13 cellular contexts compared by ENCODE assay signal in genomic region chr10:109587366-109587765, GRCh38.
"Had no signal": no experiment of that assay in that cellular context is flagged by ENCODE, and none has a peak within 500 bp of the region (broad histone marks: within the 10 kb centered on the region; RNA-seq: fewer than 3 reads in every experiment).

No MANE protein-coding gene starts in this region.

- H3K4me1 ChIP-seq: sigmoid colon, spleen, upper lobe of right lung had no signal

- H3K27me3 ChIP-seq: ovary, sigmoid colon, spleen, upper lobe of right lung had no signal

- H3K27ac ChIP-seq: ovary, sigmoid colon, spleen, thoracic aorta, upper lobe of right lung had no signal

- ATAC-seq: activated naive CD4-positive, alpha-beta T cell treated with anti-CD3 and anti-CD28 coated beads, Interleukin-2, amount 50 U/mL, for 72 hours; left colon; upper lobe of right lung had no signal

- FAIRE-seq: colon, islet of Langerhans had no signal

- DNase-seq: activated CD4-positive, alpha-beta T cell treated with anti-CD3 and anti-CD28 coated beads for 1 hour; activated CD4-positive, alpha-beta T cell treated with anti-CD3 and anti-CD28 coated beads, Interleukin-2, amount 50 U/mL, for 4 hours; caudate nucleus; left colon; naive B cell; ovary; sigmoid colon; spleen; upper lobe of right lung had no signal
